In the genomic region with DNA sequence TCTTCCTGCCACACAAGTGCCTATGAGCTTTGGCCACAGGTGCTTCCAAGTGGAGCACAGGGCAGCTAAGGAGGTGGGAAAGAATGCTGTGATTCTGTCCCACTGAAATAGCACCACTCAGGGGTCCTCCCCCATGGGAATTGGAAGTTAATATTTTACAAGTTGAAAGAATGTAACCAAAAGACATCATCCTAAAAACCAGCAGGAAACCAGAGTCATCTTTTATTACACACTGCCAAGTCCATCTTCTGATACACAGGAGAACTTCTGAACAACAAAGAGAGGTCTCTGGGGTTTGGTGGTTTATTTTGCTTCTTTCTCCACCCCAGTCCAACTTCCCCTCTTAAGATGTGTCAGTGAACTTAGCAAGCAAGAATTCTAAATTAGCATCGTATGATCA, we compare ENCODE assay signal across 19 cellular contexts. TPM values are rescaled to one million over a fixed set of nuclear protein-coding genes. Genes with fewer than 3 reads are reported as not detected.
"Had no signal": no experiment of that assay in that cellular context is flagged by ENCODE, and none has a peak within 500 bp of the region (broad histone marks: within the 10 kb centered on the region; RNA-seq: fewer than 3 reads in every experiment).

No MANE protein-coding gene starts in this region.

- ATAC-seq: activated CD4-positive, CD25-positive, alpha-beta regulatory T cell treated with anti-CD3 and anti-CD28 coated beads, Interleukin-2, amount 50 U/mL, for 24 hours; activated CD8-positive, alpha-beta memory T cell treated with anti-CD3 and anti-CD28 coated beads, Interleukin-2, amount 10 ng/mL, durations not matched to agents 7 days and 5 days; heart left ventricle; left colon; mucosa of descending colon; natural killer cell; stimulated activated naive CD8-positive, alpha-beta T cell treated with anti-CD3 and anti-CD28 coated beads, Interleukin-15, amount 100 ng/mL, for 72 hours had no signal

- H3K9me3 ChIP-seq: vagina had no signal

- H3K27me3 ChIP-seq: breast epithelium, esophagus muscularis mucosa, heart left ventricle, vagina had no signal

- H3K36me3 ChIP-seq: breast epithelium, heart left ventricle, vagina had no signal

- DNase-seq: activated CD4-positive, alpha-beta T cell treated with anti-CD3 and anti-CD28 coated beads, Interleukin-2, amount 50 U/mL, for 4 hours; activated CD8-positive, alpha-beta memory T cell treated with anti-CD3 and anti-CD28 coated beads, Interleukin-2, amount 10 ng/mL, durations not matched to agents 7 days and 5 days; activated effector memory CD4-positive, alpha-beta T cell treated with anti-CD3 and anti-CD28 coated beads, Interleukin-2, amount 50 U/mL, for 16 hours; activated naive CD8-positive, alpha-beta T cell treated with anti-CD3 and anti-CD28 coated beads for 36 hours; activated T-cell treated with anti-CD3 and anti-CD28 coated beads, Interleukin-2, amount 50 U/mL, for 24 hours; foreskin melanocyte; heart left ventricle; left colon; mammary epithelial cell; mucosa of descending colon; natural killer cell; stimulated activated CD4-positive, alpha-beta T cell treated with anti-CD3 and anti-CD28 coated beads, Interleukin-15, amount 100 ng/mL, for 24 hours; stimulated activated CD4-positive, alpha-beta T cell treated with anti-CD3 and anti-CD28 coated beads, Interleukin-4, amount 100 ng/mL, for 24 hours; stimulated activated naive CD8-positive, alpha-beta T cell treated with anti-CD3 and anti-CD28 coated beads, Interleukin-15, amount 100 ng/mL, for 72 hours had no signal

- H3K27ac ChIP-seq: breast epithelium, esophagus muscularis mucosa, vagina had no signal

- H3K4me3 ChIP-seq: breast epithelium, esophagus muscularis mucosa, heart left ventricle, mucosa of descending colon, vagina had no signal

RNA-seq across cellular contexts. Expression of gene COLEC12, which starts 47.7 kb away (rescaled TPM):
- total RNA-seq: activated CD8-positive, alpha-beta memory T cell treated with anti-CD3 and anti-CD28 coated beads, Interleukin-2, amount 10 ng/mL, durations not matched to agents 7 days and 5 days; activated naive CD8-positive, alpha-beta T cell treated with anti-CD3 and anti-CD28 coated beads for 36 hours; natural killer cell; T-helper 2 cell treated with Interferon-gamma antibody and Interleukin-4, amounts not matched to agents 100 ng/mL and 5 ng/mL, for 36 hours had no signal
- polyA plus RNA-seq: mammary epithelial cell had no signal
